In genomic region chr1:201634261-201634660, GRCh38 we compare ENCODE assay signal across 1 cellular context.
TF ChIP-seq lines count a peak whose summit lies in the region.

No MANE protein-coding gene starts in this region.

TF ChIP-seq in IMR-90, 13 proteins besides CTCF, POLR2A, EP300 and RAD21 (continued from another document):
- peak; percentile 31; the same call in 1 of the 2 replicates for TF ChIP-seq MAZ (IDR thresholded peaks at IDR 0.05; ENCODE audit: borderline replicate concordance, low read depth, low read length)
- no peak for TF ChIP-seq MXI1 (IDR thresholded peaks at IDR 0.05; ENCODE audit: borderline replicate concordance, low read depth, low read length)
- TF ChIP-seq USF2 (IDR thresholded peaks at IDR 0.05; ENCODE audit: low read depth, low read length) = no peak
- TF ChIP-seq SMC3 (IDR thresholded peaks at IDR 0.05; ENCODE audit: low read depth, low read length) = no peak
- no peak for TF ChIP-seq BHLHE40 (IDR thresholded peaks at IDR 0.05; ENCODE audit: low read depth, low read length)
- TF ChIP-seq CHD1 (IDR thresholded peaks at IDR 0.05; ENCODE audit: low read depth, low read length) = no peak
TF ChIP-seq in IMR-90: peak in this region for 1.
